33 cellular contexts compared by ENCODE assay signal in the genomic region with DNA sequence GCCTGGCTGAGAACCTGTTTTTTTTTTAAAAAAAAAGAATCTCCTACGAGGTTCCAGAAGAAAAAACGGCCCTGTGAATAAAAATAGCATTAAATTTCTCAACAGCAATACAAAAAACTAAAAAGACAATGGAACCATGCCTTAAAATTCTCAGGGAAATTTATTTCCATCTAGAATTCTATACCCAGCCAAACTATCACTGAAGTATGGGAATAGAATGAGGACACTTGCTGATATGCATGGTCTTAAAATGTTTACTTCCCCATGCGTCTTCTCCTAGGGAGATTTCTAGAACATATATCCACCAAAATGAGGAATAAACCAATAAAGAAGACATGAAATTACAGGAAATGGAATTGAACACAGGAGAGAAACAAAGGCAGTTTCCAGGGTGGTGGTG. TPM values are rescaled to one million over a fixed set of nuclear protein-coding genes. Genes with fewer than 3 reads are reported as not detected.
"Had no signal": no experiment of that assay in that cellular context is flagged by ENCODE, and none has a peak within 500 bp of the region (broad histone marks: within the 10 kb centered on the region; RNA-seq: fewer than 3 reads in every experiment).

No MANE protein-coding gene starts in this region.

- ATAC-seq: natural killer cell; psoas muscle; right cardiac atrium; sciatic nerve; stimulated activated memory B cell treated with anti-CD40 and anti-IgM and Interleukin-4, amounts not matched to agents 10 μg/mL and 1 μg/mL and 100 μg/mL, for 72 hours; stimulated activated naive CD8-positive, alpha-beta T cell treated with anti-CD3 and anti-CD28 coated beads, Interleukin-15, amount 100 ng/mL, for 72 hours; stimulated activated naive CD8-positive, alpha-beta T cell treated with anti-CD3 and anti-CD28 coated beads, Interleukin-15, Interleukin-2, amounts not matched to agents 100 U/mL and 50 U/mL, for 24 hours; upper lobe of right lung had no signal

- H3K27ac Mint-ChIP-seq: natural killer cell; nephron; neural progenitor cell; progenitor cell of endocrine pancreas; stimulated activated memory B cell treated with anti-CD40 and anti-IgM and Interleukin-4, amounts not matched to agents 10 μg/mL and 1 μg/mL and 100 μg/mL, for 72 hours; stimulated activated naive CD8-positive, alpha-beta T cell treated with anti-CD3 and anti-CD28 coated beads, Interleukin-15, amount 100 ng/mL, for 72 hours; type B pancreatic cell had no signal

- H3K36me3 Mint-ChIP-seq: natural killer cell had no signal

- H3K4me3 Mint-ChIP-seq: natural killer cell; nephron; neural progenitor cell; stimulated activated memory B cell treated with anti-CD40 and anti-IgM and Interleukin-4, amounts not matched to agents 10 μg/mL and 1 μg/mL and 100 μg/mL, for 72 hours; stimulated activated naive CD8-positive, alpha-beta T cell treated with anti-CD3 and anti-CD28 coated beads, Interleukin-15, amount 100 ng/mL, for 72 hours; type B pancreatic cell had no signal

- H3K4me2 ChIP-seq: neural progenitor cell, smooth muscle cell had no signal

- H3K27me3 Mint-ChIP-seq: stimulated activated memory B cell treated with anti-CD40 and anti-IgM and Interleukin-4, amounts not matched to agents 10 μg/mL and 1 μg/mL and 100 μg/mL, for 72 hours; stimulated activated naive CD8-positive, alpha-beta T cell treated with anti-CD3 and anti-CD28 coated beads, Interleukin-15, amount 100 ng/mL, for 72 hours; type B pancreatic cell had no signal

- H3K4me1 ChIP-seq: neural progenitor cell, parathyroid adenoma, psoas muscle, suprapubic skin, tibial artery, transverse colon, upper lobe of right lung, uterus had no signal

- H3K27me3 ChIP-seq: neural progenitor cell, ovary, spleen, suprapubic skin, testis, tibial artery, transverse colon, upper lobe of right lung, uterus had no signal

- H3K4me3 ChIP-seq: neural progenitor cell, ovary, psoas muscle, skin epidermis, smooth muscle cell, spleen, suprapubic skin, testis, tibial artery, transverse colon, upper lobe of right lung, uterus had no signal

- DNase-seq: natural killer cell; occipital lobe; psoas muscle; stimulated activated CD4-positive, alpha-beta T cell treated with anti-CD3 and anti-CD28 coated beads, Interleukin-12 subunit alpha, Interleukin-12 subunit beta, amount 100 ng/mL, for 4 hours; stimulated activated CD4-positive, alpha-beta T cell treated with anti-CD3 and anti-CD28 coated beads, Interleukin-1b, Interleukin-23, amount 100 ng/mL, for 48 hours; stimulated activated CD4-positive, alpha-beta T cell treated with anti-CD3 and anti-CD28 coated beads, Interleukin-4, amount 100 ng/mL, for 1 hour; stimulated activated CD4-positive, alpha-beta T cell treated with anti-CD3 and anti-CD28 coated beads, Interleukin-4, amount 100 ng/mL, for 4 hours; stimulated activated CD8-positive, alpha-beta memory T cell treated with anti-CD3 and anti-CD28 coated beads, Interleukin-4, amount 100 ng/mL, for 48 hours; stimulated activated naive CD4-positive, alpha-beta T cell; stimulated activated naive CD8-positive, alpha-beta T cell treated with anti-CD3 and anti-CD28 coated beads, Interleukin-15, amount 100 ng/mL, for 72 hours; stimulated activated naive CD8-positive, alpha-beta T cell treated with anti-CD3 and anti-CD28 coated beads, Interleukin-15, Interleukin-2, amounts not matched to agents 100 U/mL and 50 U/mL, for 24 hours; substantia nigra; testis; tibial artery; transverse colon; upper lobe of right lung; uterus had no signal

- H3K27ac ChIP-seq: neural progenitor cell, ovary, parathyroid adenoma, psoas muscle, skin epidermis, spleen, suprapubic skin, testis, tibial artery, transverse colon, upper lobe of right lung, uterus had no signal

- H3K9me3 ChIP-seq: ovary, testis had no signal

RNA-seq across cellular contexts. Expression of gene ENTPD8, which starts 34.5 kb away (rescaled TPM):
- total RNA-seq: natural killer cell, osteoblast, psoas muscle, right cardiac atrium, sciatic nerve, smooth muscle cell, suprapubic skin, upper lobe of right lung had no signal
- polyA plus RNA-seq: neural cell, right cardiac atrium, smooth muscle cell, urinary bladder had no signal
